16 cellular contexts compared by ENCODE assay signal in the genomic region with DNA sequence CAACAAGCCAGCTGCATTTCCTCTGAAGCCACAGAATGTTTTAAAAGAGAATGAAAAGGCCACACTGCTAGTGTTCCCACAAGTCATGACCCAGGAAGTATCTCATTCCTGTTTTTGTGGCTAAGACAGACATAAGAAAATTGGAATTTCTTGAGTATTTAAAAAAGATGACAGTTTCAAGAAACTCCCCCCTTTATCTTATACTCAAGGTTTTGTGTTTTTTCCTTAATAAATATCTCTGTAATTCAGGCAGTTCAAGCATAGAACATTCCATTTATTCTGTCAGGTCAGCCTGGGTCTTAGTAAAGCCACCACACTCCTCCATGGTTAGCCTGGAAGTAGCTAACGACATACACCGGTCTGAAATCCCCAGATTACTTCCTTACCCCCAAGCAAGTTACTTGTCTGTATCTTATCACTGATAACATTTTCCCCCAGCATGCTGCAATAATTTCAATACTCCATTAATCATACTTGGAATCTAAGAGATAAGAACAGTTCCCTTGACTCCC.
A peak's percentile ranks its signal among the peaks of the same experiment; 100 is the strongest.
DNase-seq lines count a peak whose midpoint lies in the region; TF ChIP-seq lines count a peak whose summit lies in the region.
"Had no signal": no experiment of that assay in that cellular context is flagged by ENCODE, and none has a peak within 500 bp of the region (broad histone marks: within the 10 kb centered on the region; RNA-seq: fewer than 3 reads in every experiment).

No MANE protein-coding gene starts in this region.

- peak overlapping the region; percentile 40 for H3K27ac Mint-ChIP-seq in Caco-2 (ENCODE audit: unreplicated experiment)
- H3K27ac Mint-ChIP-seq: naive thymus-derived CD4-positive, alpha-beta T cell; T-helper 2 cell treated with Interferon-gamma antibody and Interleukin-4, amounts not matched to agents 5 μg/mL and 100 μg/mL, for 36 hours had no signal

- intact Hi-C loops in Caco-2 (cut with micrococcal nuclease; ENCODE audit: unreplicated experiment) = loop anchor here (1.0 to 5.0 kb wide), 3 partner anchors 36 to 218 kb away; no protein-coding TSS in a partner anchor
- intact Hi-C loops in ascending aorta (cut with DNase I) = no loop called here

- H3K36me3 ChIP-seq in Caco-2 (ENCODE audit: control insufficient read depth, insufficient read depth, low read length) = no peaks in the 10 kb centered on the region
- no peaks in the 10 kb centered on the region for H3K36me3 ChIP-seq in ascending aorta
- H3K36me3 ChIP-seq in skeletal muscle tissue (ENCODE audit: control insufficient read depth in 3 of 3, insufficient read depth in 3 of 3, low read length in 3 of 3) = no peaks in the 10 kb centered on the region

- no peaks in the 10 kb centered on the region for H3K27me3 Mint-ChIP-seq in Caco-2 (ENCODE audit: insufficient read depth, unreplicated experiment)

- BruUV-seq in Caco-2 (replicated peaks; lab: Mats Ljungman, UMichigan) = no TSS peak

- CTCF ChIA-PET in Caco-2 (lab: Charles Lee) = interaction anchor here (0.6 kb wide), 1 partner anchor 829 kb away, joined by 3 read pairs; no protein-coding TSS in a partner anchor

- H3K36me3 Mint-ChIP-seq in Caco-2 (ENCODE audit: insufficient read depth, unreplicated experiment) = no peaks in the 10 kb centered on the region
- H3K36me3 Mint-ChIP-seq: naive thymus-derived CD4-positive, alpha-beta T cell had no signal

- H3K27me3 ChIP-seq in Caco-2 (replicated peaks; ENCODE audit: control insufficient read depth, insufficient read depth, low read length) (no peaks in the 10 kb centered on the region), ascending aorta (no peaks in the 10 kb centered on the region), skeletal muscle tissue (ENCODE audit: control insufficient read depth in 3 of 3, insufficient read depth in 3 of 3, low read length in 3 of 3) (peaks cover 0 to 4% (median 0%) of the 10 kb centered on the region in 3 donors)

- H3K27ac ChIP-seq in ascending aorta (peak overlapping the region; percentile 39 to 72), skeletal muscle tissue (ENCODE audit: low read depth, low read length) (peak overlapping the region; percentile 3)

- H3K4me1 ChIP-seq in Caco-2 (peaks cover 32% of the 10 kb centered on the region), ascending aorta (peaks cover 5 to 24% of the 10 kb centered on the region in 2 donors), skeletal muscle tissue (ENCODE audit: control insufficient read depth in 3 of 3, insufficient read depth in 3 of 3, low read length in 3 of 3) (peaks cover 7 to 14% (median 10%) of the 10 kb centered on the region in 3 donors)

- no peak overlapping the region for H3K4me3 Mint-ChIP-seq in Caco-2 (ENCODE audit: unreplicated experiment)
- H3K4me3 Mint-ChIP-seq: naive thymus-derived CD4-positive, alpha-beta T cell; T-helper 2 cell treated with Interferon-gamma antibody and Interleukin-4, amounts not matched to agents 5 μg/mL and 100 μg/mL, for 36 hours had no signal

- no peak overlapping the region for H3K4me3 ChIP-seq in Caco-2 (ENCODE audit: low read depth, low read length)
- H3K4me3 ChIP-seq in ascending aorta = no peak overlapping the region
- H3K4me3 ChIP-seq in skeletal muscle tissue (ENCODE audit: low read length in 3 of 3) = no peak overlapping the region

- DNase-seq in Caco-2 (peak in 1 of 2 experiments; percentile 45), ascending aorta (ENCODE audit: low spot score in 2 of 2) (no peak), iris pigment epithelial cell (ENCODE audit: low read depth) (peak; percentile 67), HuH-7.5 (ENCODE audit: low spot score) (no peak), HPDE6-E6E7 (ENCODE audit: extremely low spot score) (no peak), D341Med (ENCODE audit: low spot score) (no peak), NCI-H187 treated with DMSO at 0.1 percent for 48 hours (lab: John Stamatoyannopoulos, UW) (no peak)
- DNase-seq: activated CD4-positive, alpha-beta T cell treated with anti-CD3 and anti-CD28 coated beads, Interleukin-2, amount 50 U/mL, for 1 hour; activated T-cell treated with anti-CD3 and anti-CD28 coated beads, Interleukin-2, amount 50 U/mL, for 48 hours; effector CD8-positive, alpha-beta T cell; naive thymus-derived CD4-positive, alpha-beta T cell; NCI-H2029 treated with DMSO at 0.1 percent for 48 hours; NCI-H82; stimulated activated naive CD4-positive, alpha-beta T cell had no signal

- H3K9me3 ChIP-seq in Caco-2 = no peaks in the 10 kb centered on the region
- no peaks in the 10 kb centered on the region for H3K9me3 ChIP-seq in ascending aorta
- no peaks in the 10 kb centered on the region for H3K9me3 ChIP-seq in skeletal muscle tissue (ENCODE audit: control insufficient read depth in 3 of 3, low read length in 3 of 3)

- TF ChIP-seq CTCF in Caco-2 (IDR thresholded peaks at IDR 0.05; ENCODE audit: insufficient read depth in 1 of 2, low read depth in 1 of 2, low read length in 1 of 2, severe bottlenecking in 1 of 2, unreplicated experiment in 1 of 2) (no peak), ascending aorta (IDR thresholded peaks at IDR 0.05) (no peak)

- peaks cover 22% of the 10 kb centered on the region for H3K4me1 Mint-ChIP-seq in Caco-2 (ENCODE audit: low read depth, unreplicated experiment)
- H3K4me1 Mint-ChIP-seq: naive thymus-derived CD4-positive, alpha-beta T cell had no signal

- H3K9ac ChIP-seq in skeletal muscle tissue (ENCODE audit: low read depth in 1 of 3, low read length in 3 of 3) = no peak overlapping the region

- POLR2A ChIA-PET in Caco-2 (lab: Charles Lee) = no interaction called here

- H3K9me3 Mint-ChIP-seq in Caco-2 (ENCODE audit: unreplicated experiment) = no peaks in the 10 kb centered on the region
- H3K9me3 Mint-ChIP-seq: T-helper 2 cell treated with Interferon-gamma antibody and Interleukin-4, amounts not matched to agents 5 μg/mL and 100 μg/mL, for 36 hours had no signal
